In genomic region chr13:70604448-70604847, GRCh38 we compare ENCODE assay signal across 18 cellular contexts.
DNase-seq lines count a peak whose midpoint lies in the region; ATAC-seq and TF ChIP-seq lines count a peak whose summit lies in the region.
"Had no signal": no experiment of that assay in that cellular context is flagged by ENCODE, and none has a peak within 500 bp of the region (broad histone marks: within the 10 kb centered on the region; RNA-seq: fewer than 3 reads in every experiment).

No MANE protein-coding gene starts in this region.

- no peak for ATAC-seq in GM23338
- ATAC-seq: K562, PC-3 had no signal

- no peaks in the 10 kb centered on the region for H3K4me1 ChIP-seq in GM23338 (ENCODE audit: insufficient read depth)
- H3K4me1 ChIP-seq: Caco-2, SJCRH30 had no signal

- no peaks in the 10 kb centered on the region for H3K9me3 Mint-ChIP-seq in GM23338

- H3K27ac ChIP-seq in GM23338 (ENCODE audit: low read depth): no peak overlapping the region
- H3K27ac ChIP-seq: RWPE1, SJCRH30 had no signal

- TF ChIP-seq CTCF in GM23338 (conservative IDR thresholded peaks at IDR 0.05; ENCODE audit: low read depth in 2 of 2) (no peak), GM10266 (IDR thresholded peaks at IDR 0.05; ENCODE audit: control insufficient read depth, insufficient read depth, low read depth, missing control alignments) (no peak)

- CTCF ChIA-PET in HEK293T (lab: Yijun Ruan, JAX): no interaction called here

- no peaks in the 10 kb centered on the region for H4K20me1 ChIP-seq in GM23338 (replicated peaks; ENCODE audit: insufficient read depth)

- H3K27ac Mint-ChIP-seq in GM23338: no peak overlapping the region

- no peak overlapping the region for H3K4me3 Mint-ChIP-seq in GM23338

- H3K27me3 ChIP-seq in GM23338 (ENCODE audit: insufficient read depth): no peaks in the 10 kb centered on the region
- H3K27me3 ChIP-seq: SJCRH30 had no signal

- no peaks in the 10 kb centered on the region for H3K36me3 ChIP-seq in GM23338 (ENCODE audit: insufficient read depth)
- H3K36me3 ChIP-seq: SJCRH30 had no signal

- H3K9me2 ChIP-seq in GM23338 (ENCODE audit: insufficient read depth): no peaks in the 10 kb centered on the region

- H3K79me2 ChIP-seq in GM23338 (replicated peaks; ENCODE audit: insufficient read depth): no peaks in the 10 kb centered on the region

- peak; percentile 23 for DNase-seq in GM23338 (ENCODE audit: low spot score)
- DNase-seq in HEK293T (ENCODE audit: extremely low spot score): peak; percentile 45
- DNase-seq in NCI-H748 treated with DMSO at 0.1 percent for 48 hours (lab: John Stamatoyannopoulos, UW): peak; percentile 13
- peak; percentile 8 for DNase-seq in iPS-NIHi7 (ENCODE audit: extremely low spot score)
- no peak for DNase-seq in T-helper 2 cell
- no peak for DNase-seq in GM10266 (ENCODE audit: extremely low spot score)
- no peak for DNase-seq in COR-L47 (lab: John Stamatoyannopoulos, UW)
- DNase-seq: ACHN, AML-193, Caco-2, DMS53, HCEC 1CT, NCI-H187 treated with DMSO at 0.1 percent for 48 hours, NCI-H524 treated with DMSO at 0.1 percent for 48 hours, PC-3 had no signal

- H3K36me3 Mint-ChIP-seq in GM23338 (ENCODE audit: low read depth): no peaks in the 10 kb centered on the region

- POLR2A ChIA-PET in HEK293T (lab: Yijun Ruan, JAX): no interaction called here

- no peaks in the 10 kb centered on the region for H3K27me3 Mint-ChIP-seq in GM23338 (ENCODE audit: insufficient read depth, low read depth, poor library complexity)

- H3K4me2 ChIP-seq in GM23338: no peak overlapping the region

- no peaks in the 10 kb centered on the region for H3F3A ChIP-seq in GM23338 (replicated peaks; ENCODE audit: low read depth)

- H3K4me1 Mint-ChIP-seq in GM23338: peaks cover 13% of the 10 kb centered on the region

- no peak overlapping the region for H2AFZ ChIP-seq in GM23338

- H3K4me3 ChIP-seq in GM23338: no peak overlapping the region
- H3K4me3 ChIP-seq: K562, SJCRH30 had no signal

TF ChIP-seq in GM23338, 12 proteins besides CTCF, POLR2A, EP300 and RAD21 (continues in another document):
- TF ChIP-seq POLR2AphosphoS5 (IDR thresholded peaks at IDR 0.05; ENCODE audit: low read depth) (no peak), EZH2 (IDR thresholded peaks at IDR 0.05; ENCODE audit: low read depth, unreplicated experiment) (no peak), REST (IDR thresholded peaks at IDR 0.05; ENCODE audit: unreplicated experiment) (no peak), ZNF331 (CRISPR knock-in tag; IDR thresholded peaks at IDR 0.05; ENCODE audit: low read depth) (no peak), ETS1 (IDR thresholded peaks at IDR 0.05) (no peak)

TF ChIP-seq in HEK293T, 16 proteins besides CTCF, POLR2A, EP300 and RAD21:
- no peak for TF ChIP-seq FOXM1 (IDR thresholded peaks at IDR 0.05; ENCODE audit: borderline replicate concordance)
- TF ChIP-seq ELF4 (IDR thresholded peaks at IDR 0.05): no peak
- peak; percentile 79 for TF ChIP-seq PKNOX1 (IDR thresholded peaks at IDR 0.05)

Comparison
In these comparisons a context has a peak if more than half of its experiments do, and no peak if none do; other contexts are left out.
1. DNase-seq: peak in GM23338 (single experiment), HEK293T (single experiment), NCI-H748 treated with DMSO at 0.1 percent for 48 hours (single experiment) and iPS-NIHi7 (single experiment); none in T-helper 2 cell (0 of 5), GM10266 (single experiment) and COR-L47 (single experiment).